Comparison of ENCODE assay signal across 22 cellular contexts in the genomic region with DNA sequence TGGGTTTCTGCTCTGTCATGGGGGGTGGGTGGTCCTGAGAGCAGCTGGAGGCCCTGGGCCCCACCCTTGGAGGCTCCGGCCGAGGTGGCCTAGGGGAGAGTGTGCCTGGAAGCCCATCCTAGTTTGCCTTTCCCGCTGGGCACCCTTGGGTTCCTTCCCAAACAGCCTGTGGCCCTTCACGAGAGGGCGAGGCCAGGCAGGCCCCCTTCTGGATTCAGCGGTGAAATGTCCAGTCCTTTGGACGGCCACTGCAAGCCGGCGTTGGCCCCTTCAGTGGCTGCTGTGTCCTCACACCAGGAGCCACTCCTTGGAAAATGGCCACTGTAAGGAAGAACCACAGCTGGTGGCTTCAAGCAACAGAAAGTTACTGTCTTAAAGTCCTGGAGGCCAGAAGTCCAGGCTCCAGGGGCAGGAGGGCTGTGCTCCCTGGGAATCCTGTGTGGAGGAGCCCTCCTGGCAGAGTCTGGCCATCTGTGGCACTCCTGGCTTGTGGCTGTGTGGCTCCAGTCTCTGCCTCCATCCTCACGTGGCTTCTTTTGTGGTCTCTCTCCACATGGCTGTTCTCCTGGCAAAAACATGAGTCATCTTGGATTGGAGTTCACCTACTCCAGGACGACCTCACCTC.
A peak's percentile ranks its signal among the peaks of the same experiment; 100 is the strongest.
DNase-seq lines count a peak whose midpoint lies in the region; ATAC-seq and TF ChIP-seq lines count a peak whose summit lies in the region.
"Had no signal": no experiment of that assay in that cellular context is flagged by ENCODE, and none has a peak within 500 bp of the region (broad histone marks: within the 10 kb centered on the region; RNA-seq: fewer than 3 reads in every experiment).

No MANE protein-coding gene starts in this region.

- H3K27ac Mint-ChIP-seq in H9: no peak overlapping the region
- H3K27ac Mint-ChIP-seq: CD8-positive, alpha-beta T cell; IgD-negative memory B cell had no signal

- DNase-seq in H9 (peak; percentile 14), coronary artery (ENCODE audit: low spot score) (peak; percentile 49), osteoblast (ENCODE audit: insufficient read length, low spot score, missing footprints) (peak; percentile 30), suprapubic skin (ENCODE audit: low spot score in 2 of 2) (peak; percentile 50 to 60), kidney glomerular epithelial cell (lab: John Stamatoyannopoulos, UW) (no peak), BE2C (no peak)
- DNase-seq: CD8-positive, alpha-beta T cell; DND-41; GM23248; HCEC 1CT; NCI-H1105; NCI-H146; NCI-H2029; NCI-H2227 treated with DMSO at 0.1 percent for 48 hours; NCI-H510A treated with DMSO at 0.1 percent for 48 hours; NCI-H774; NK-92 treated with Interleukin-12 subunit alpha and Interleukin-12 subunit beta, amount 100 ng/mL, for 24 hours; SIG-M5 had no signal

- H2BK15ac ChIP-seq in H9 (ENCODE audit: low read depth, low read length): no peak overlapping the region

- H3K27ac ChIP-seq in H9 (ENCODE audit: insufficient read length, low read depth, low read length): no peak overlapping the region
- H3K27ac ChIP-seq in coronary artery: no peak overlapping the region
- no peak overlapping the region for H3K27ac ChIP-seq in osteoblast (ENCODE audit: low read depth, low read length)
- no peak overlapping the region for H3K27ac ChIP-seq in suprapubic skin
- H3K27ac ChIP-seq: BLaER1 treated with 17β-estradiol and CSF1 and Interleukin-3, amounts not matched to agents 10 nM and 100 nM; GM23248 had no signal

- H3K79me1 ChIP-seq in H9 (ENCODE audit: insufficient read depth, low read depth, low read length, poor library complexity, severe bottlenecking): no peaks in the 10 kb centered on the region

- no peak for TF ChIP-seq EP300 in suprapubic skin (IDR thresholded peaks at IDR 0.05)

- no peaks in the 10 kb centered on the region for H3K4me1 ChIP-seq in H9 (ENCODE audit: insufficient read depth, low read length)
- H3K4me1 ChIP-seq in osteoblast (ENCODE audit: insufficient read depth, low read length): no peaks in the 10 kb centered on the region
- no peaks in the 10 kb centered on the region for H3K4me1 ChIP-seq in suprapubic skin
- H3K4me1 ChIP-seq in BE2C: no peaks in the 10 kb centered on the region

- H3K27me3 Mint-ChIP-seq in H9 (ENCODE audit: low read depth): peaks cover 15% of the 10 kb centered on the region
- H3K27me3 Mint-ChIP-seq: IgD-negative memory B cell had no signal

- TF ChIP-seq CTCF in H9 (conservative IDR thresholded peaks at IDR 0.05): no peak
- TF ChIP-seq CTCF in coronary artery (IDR thresholded peaks at IDR 0.05): no peak
- no peak for TF ChIP-seq CTCF in osteoblast (IDR thresholded peaks at IDR 0.05; ENCODE audit: extremely low read depth, low read depth, low read length)
- TF ChIP-seq CTCF in suprapubic skin (IDR thresholded peaks at IDR 0.05): no peak
- TF ChIP-seq CTCF in BE2C (IDR thresholded peaks at IDR 0.05; ENCODE audit: low read depth, low read length): no peak

- no peaks in the 10 kb centered on the region for H3K9me3 ChIP-seq in H9 (ENCODE audit: control insufficient read depth, low read depth, low read length)
- no peaks in the 10 kb centered on the region for H3K9me3 ChIP-seq in osteoblast (ENCODE audit: low read depth, low read length)
- no peaks in the 10 kb centered on the region for H3K9me3 ChIP-seq in suprapubic skin
- peaks cover 6% of the 10 kb centered on the region; the same call in 1 of the 2 replicates for H3K9me3 ChIP-seq in BE2C
- H3K9me3 ChIP-seq: BLaER1 treated with 17β-estradiol and CSF1 and Interleukin-3, amounts not matched to agents 10 nM and 100 nM had no signal

- no peak overlapping the region for H4K91ac ChIP-seq in H9 (ENCODE audit: insufficient read length, low read depth, low read length)

- no peak overlapping the region for H4K5ac ChIP-seq in H9 (ENCODE audit: insufficient read length, low read depth, low read length)

- peaks cover 2 to 57% of the 10 kb centered on the region in 2 experiments; a peak in 4 of 5 replicates for H3K9me3 Mint-ChIP-seq in H9
- H3K9me3 Mint-ChIP-seq: CD8-positive, alpha-beta T cell had no signal

- H4K8ac ChIP-seq in H9 (replicated peaks; ENCODE audit: insufficient read length, low read depth, low read length): no peak overlapping the region

- H3K23ac ChIP-seq in H9 (ENCODE audit: insufficient read length, low read depth, low read length): no peak overlapping the region

- no peak overlapping the region for H2AK5ac ChIP-seq in H9 (ENCODE audit: insufficient read length, low read length)

- no peaks in the 10 kb centered on the region for H3K36me3 Mint-ChIP-seq in H9 (ENCODE audit: insufficient read depth in 1 of 3, low read depth in 3 of 3)
- H3K36me3 Mint-ChIP-seq: CD8-positive, alpha-beta T cell had no signal

- no peak overlapping the region for H3T11ph ChIP-seq in H9 (ENCODE audit: low read length)

- no peak overlapping the region for H3K14ac ChIP-seq in H9 (ENCODE audit: insufficient read depth, low read length)

- no peak for TF ChIP-seq POLR2A in suprapubic skin (IDR thresholded peaks at IDR 0.05)

- ATAC-seq in HG03045 (IDR thresholded peaks at IDR 0.05; ENCODE audit: unreplicated experiment): no peak
- ATAC-seq: CD8-positive, alpha-beta T cell; GM12878 had no signal

- no peaks in the 10 kb centered on the region for H3K27me3 ChIP-seq in H9 (ENCODE audit: insufficient read depth, low read length)
- H3K27me3 ChIP-seq in osteoblast (ENCODE audit: insufficient read depth, low read length): no peaks in the 10 kb centered on the region
- H3K27me3 ChIP-seq in suprapubic skin: peaks cover 10% of the 10 kb centered on the region
- H3K27me3 ChIP-seq in BE2C: no peaks in the 10 kb centered on the region
- H3K27me3 ChIP-seq: BLaER1 treated with 17β-estradiol and CSF1 and Interleukin-3, amounts not matched to agents 10 nM and 100 nM had no signal

- no peak overlapping the region for H3K18ac ChIP-seq in H9 (ENCODE audit: insufficient read length, low read depth, low read length)

- H3K36me3 ChIP-seq in osteoblast (ENCODE audit: insufficient read depth, low read length) (no peaks in the 10 kb centered on the region), suprapubic skin (no peaks in the 10 kb centered on the region), BE2C (no peaks in the 10 kb centered on the region)
- H3K36me3 ChIP-seq: BLaER1 treated with 17β-estradiol and CSF1 and Interleukin-3, amounts not matched to agents 10 nM and 100 nM had no signal

- no peak overlapping the region for H2BK20ac ChIP-seq in H9 (ENCODE audit: low read depth, low read length, poor library complexity, severe bottlenecking)

- H3K4me3 ChIP-seq in coronary artery (no peak overlapping the region), osteoblast (ENCODE audit: insufficient read depth, low read length) (no peak overlapping the region), suprapubic skin (no peak overlapping the region), BE2C (ENCODE audit: low read depth, low read length) (no peak overlapping the region)
- H3K4me3 ChIP-seq: BLaER1 treated with 17β-estradiol and CSF1 and Interleukin-3, amounts not matched to agents 10 nM and 100 nM; GM12878; GM23248 had no signal

- H3K9ac ChIP-seq in H9 (ENCODE audit: extremely low read depth, insufficient read length, low read length): no peak overlapping the region
- H3K9ac ChIP-seq: BLaER1 treated with 17β-estradiol and CSF1 and Interleukin-3, amounts not matched to agents 10 nM and 100 nM; GM23248 had no signal

- H3K4ac ChIP-seq in H9 (ENCODE audit: low read depth, low read length): no peak overlapping the region

- H2AFZ ChIP-seq in H9 (ENCODE audit: low read length) (no peak overlapping the region), osteoblast (ENCODE audit: low read length) (no peak overlapping the region)
- H2AFZ ChIP-seq: GM23248 had no signal

- H2BK12ac ChIP-seq in H9 (ENCODE audit: insufficient read length, low read depth, low read length): no peak overlapping the region

- H2BK120ac ChIP-seq in H9 (ENCODE audit: low read depth, low read length, poor library complexity, severe bottlenecking): no peak overlapping the region

- no peaks in the 10 kb centered on the region for H4K20me1 ChIP-seq in H9 (ENCODE audit: control insufficient read depth, insufficient read depth, insufficient read length)
- H4K20me1 ChIP-seq in osteoblast (ENCODE audit: insufficient read depth, low read length): no peaks in the 10 kb centered on the region
- H4K20me1 ChIP-seq: BLaER1 treated with 17β-estradiol and CSF1 and Interleukin-3, amounts not matched to agents 10 nM and 100 nM had no signal

- H3K56ac ChIP-seq in H9 (ENCODE audit: insufficient read length, low read depth, low read length): no peak overlapping the region

- no peaks in the 10 kb centered on the region for H3K23me2 ChIP-seq in H9 (ENCODE audit: insufficient read length, low read depth, low read length, poor library complexity, severe bottlenecking)

- H2BK5ac ChIP-seq in H9 (ENCODE audit: insufficient read length, low read length): no peak overlapping the region

- H3K4me1 Mint-ChIP-seq in H9: no peaks in the 10 kb centered on the region

- no peak overlapping the region for H3K4me2 ChIP-seq in H9 (ENCODE audit: insufficient read depth, insufficient read length, low read length)
- no peak overlapping the region for H3K4me2 ChIP-seq in osteoblast (ENCODE audit: insufficient read depth, low read length)

- WGBS in H9 (ENCODE audit: extremely low coverage, insufficient read length, low lambda C conversion rate): no CpG with 5 or more reads among the region's 11 CpGs
- 90% methylated on average over 10 of the region's 11 CpGs for WGBS in suprapubic skin

- no peak overlapping the region for H3K4me3 Mint-ChIP-seq in H9
- H3K4me3 Mint-ChIP-seq: CD8-positive, alpha-beta T cell; IgD-negative memory B cell had no signal

- no peaks in the 10 kb centered on the region for H3K79me2 ChIP-seq in H9 (ENCODE audit: insufficient read depth, low read length)
- no peaks in the 10 kb centered on the region for H3K79me2 ChIP-seq in osteoblast (ENCODE audit: insufficient read depth, low read length)

Comparison
In these comparisons a context has a peak if more than half of its experiments do, and no peak if none do; other contexts are left out.
1. DNase-seq: peak in H9 (single experiment), coronary artery (single experiment), osteoblast (single experiment) and suprapubic skin (2 of 2); none in kidney glomerular epithelial cell (single experiment) and BE2C (single experiment).